ENCODE assay signal across 8 cellular contexts in genomic region chrX:85111347-85111746, GRCh38.
DNase-seq lines count a peak whose midpoint lies in the region; ATAC-seq, FAIRE-seq and TF ChIP-seq lines count a peak whose summit lies in the region.

No MANE protein-coding gene starts in this region.

- DNase-seq in A549 (ENCODE audit: low read depth in 1 of 2, low spot score in 1 of 2) (no peak), GM12864 (ENCODE audit: low read depth) (no peak), RWPE2 (ENCODE audit: low spot score) (no peak), glomerular visceral epithelial cell (ENCODE audit: extremely low spot score) (peak; percentile 5), activated gamma-delta T cell treated with Interleukin-2 at 50 U/mL for 16 hours (no peak), C1 segment of cervical spinal cord (lab: John Stamatoyannopoulos, UW) (no peak)
- DNase-seq in activated CD4-positive, CD25-positive, alpha-beta regulatory T cell (lab: John Stamatoyannopoulos, UW), result no peak

- H3K4me2 ChIP-seq in A549, result no peak overlapping the region

- H3K36me3 ChIP-seq in RWPE2 (ENCODE audit: low read depth), result no peaks in the 10 kb centered on the region

- WGBS in A549 (ENCODE audit: missing lambda C conversion rate), result 32% methylated on average over 2 of the region's 2 CpGs

- no peak for ATAC-seq in A549
- ATAC-seq in RWPE2 (ENCODE audit: low read depth), result no peak
- no peak for ATAC-seq in GM18511 (IDR thresholded peaks at IDR 0.05; ENCODE audit: unreplicated experiment)

- no peak overlapping the region for H3K27ac ChIP-seq in A549
- H3K27ac ChIP-seq in RWPE2 (ENCODE audit: poor library complexity, severe bottlenecking), result no peak overlapping the region

- no peak for TF ChIP-seq EP300 in A549 (IDR thresholded peaks at IDR 0.05)

- H3K4me1 ChIP-seq in A549, result no peaks in the 10 kb centered on the region
- H3K4me1 ChIP-seq in RWPE2 (ENCODE audit: insufficient read depth, poor library complexity, severe bottlenecking), result no peaks in the 10 kb centered on the region

- H3K4me3 ChIP-seq in A549 (no peak overlapping the region), GM12864 (ENCODE audit: low read depth, low read length) (no peak overlapping the region), RWPE2 (ENCODE audit: severe bottlenecking) (no peak overlapping the region)

- peak; percentile 63 to 69 for TF ChIP-seq RAD21 in A549 (conservative IDR thresholded peaks at IDR 0.05 in 1 of 2, IDR thresholded peaks at IDR 0.05 in 1 of 2)

- no peak for TF ChIP-seq POLR2A in A549 (IDR thresholded peaks at IDR 0.05; ENCODE audit: low read length)

- H3K9me3 ChIP-seq in A549 (no peaks in the 10 kb centered on the region), RWPE2 (ENCODE audit: severe bottlenecking) (no peaks in the 10 kb centered on the region)

- no peak for FAIRE-seq in A549 (lab: Jason Lieb, UNC)

- CTCF ChIA-PET in A549 (lab: Yijun Ruan, JAX), result interaction anchor here (1.0 to 2.3 kb wide), 4 partner anchors 9 to 428 kb away, joined by 3 to 6 read pairs (median 3); no protein-coding TSS in a partner anchor

- TF ChIP-seq CTCF in A549 (IDR thresholded peaks at IDR 0.05) (peak; percentile 65), GM12864 (IDR thresholded peaks at IDR 0.05; ENCODE audit: low read depth, low read length, missing control alignments) (peak; percentile 45), RWPE2 (IDR thresholded peaks at IDR 0.05; ENCODE audit: poor library complexity, severe bottlenecking) (peak; percentile 79)

- POLR2A ChIA-PET in A549 (lab: Yijun Ruan, JAX), result no interaction called here

- H3K27me3 ChIP-seq in RWPE2 (ENCODE audit: insufficient read depth, poor library complexity, severe bottlenecking), result no peaks in the 10 kb centered on the region

TF ChIP-seq in A549, 52 proteins besides CTCF, POLR2A, EP300 and RAD21:
- TF ChIP-seq NFE2L2 (conservative IDR thresholded peaks at IDR 0.05; ENCODE audit: low read length), result no peak
- no peak for TF ChIP-seq TFCP2L1 (CRISPR knock-in tag; IDR thresholded peaks at IDR 0.05)
- TF ChIP-seq SMC3 (IDR thresholded peaks at IDR 0.05), result peak; percentile 69
